11 cellular contexts compared by ENCODE assay signal in the genomic region with DNA sequence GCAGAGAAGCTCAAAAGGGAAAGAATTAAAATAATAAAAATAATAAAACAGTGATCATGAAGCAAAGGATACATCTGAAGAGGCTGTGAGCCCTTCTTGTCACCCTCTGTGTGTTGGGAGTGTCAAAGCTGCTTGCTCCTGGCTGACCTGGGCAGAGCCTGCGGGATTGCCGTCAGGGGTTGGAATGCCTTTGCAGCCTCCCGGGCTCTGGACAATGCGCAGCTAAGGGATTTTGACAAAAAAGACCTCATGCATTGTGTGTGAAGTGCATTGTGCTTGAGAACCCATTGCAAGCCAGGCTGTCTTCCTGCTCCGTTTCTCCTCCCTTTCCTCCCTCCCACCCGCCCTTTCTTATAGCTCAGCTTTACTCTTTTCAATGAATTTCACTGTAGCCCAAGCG.
DNase-seq lines count a peak whose midpoint lies in the region; ATAC-seq and TF ChIP-seq lines count a peak whose summit lies in the region.
"Had no signal": no experiment of that assay in that cellular context is flagged by ENCODE, and none has a peak within 500 bp of the region (broad histone marks: within the 10 kb centered on the region; RNA-seq: fewer than 3 reads in every experiment).

No MANE protein-coding gene starts in this region.

- CTCF ChIA-PET in activated CD4-positive, alpha-beta memory T cell treated with anti-CD3 and anti-CD28 coated beads for 36 hours (lab: Charles Lee) = interaction anchor here (0.6 to 1.9 kb wide), 2 partner anchors 113 to 197 kb away, joined by 3 to 7 read pairs; no protein-coding TSS in a partner anchor

- H3K4me1 Mint-ChIP-seq in brain (peaks cover 21% of the 10 kb centered on the region), neural crest cell (peaks cover 18% of the 10 kb centered on the region)
- no peaks in the 10 kb centered on the region for H3K4me1 Mint-ChIP-seq in activated CD4-positive, alpha-beta memory T cell treated with anti-CD3 and anti-CD28 coated beads for 36 hours (ENCODE audit: low read depth)
- H3K4me1 Mint-ChIP-seq: CD4-positive, CD25-positive, alpha-beta regulatory T cell had no signal

- H3K9me3 ChIP-seq in ectodermal cell (ENCODE audit: control insufficient read depth, low read length) = no peaks in the 10 kb centered on the region
- H3K9me3 ChIP-seq: BLaER1 treated with 17β-estradiol and CSF1 and Interleukin-3, amounts not matched to agents 10 nM and 100 nM had no signal

- ATAC-seq in GM21528 (IDR thresholded peaks at IDR 0.05; ENCODE audit: low FRiP score, unreplicated experiment) = no peak

- no peaks in the 10 kb centered on the region for H3K36me3 ChIP-seq in ectodermal cell (ENCODE audit: control insufficient read depth, insufficient read depth, low read length)
- H3K36me3 ChIP-seq: BLaER1 treated with 17β-estradiol and CSF1 and Interleukin-3, amounts not matched to agents 10 nM and 100 nM had no signal

- no peaks in the 10 kb centered on the region for H3K36me3 Mint-ChIP-seq in brain
- no peaks in the 10 kb centered on the region for H3K36me3 Mint-ChIP-seq in neural crest cell (ENCODE audit: low read depth)
- H3K36me3 Mint-ChIP-seq in activated CD4-positive, alpha-beta memory T cell treated with anti-CD3 and anti-CD28 coated beads for 36 hours = no peaks in the 10 kb centered on the region
- H3K36me3 Mint-ChIP-seq: CD4-positive, CD25-positive, alpha-beta regulatory T cell had no signal

- intact Hi-C loops in activated CD4-positive, alpha-beta memory T cell treated with anti-CD3 and anti-CD28 coated beads for 36 hours (cut with micrococcal nuclease) = loop anchor here (1.0 kb wide), 1 partner anchor 196 kb away; no protein-coding TSS in a partner anchor

- TF ChIP-seq CTCF in brain (conservative IDR thresholded peaks at IDR 0.05) = no peak
- no peak for TF ChIP-seq CTCF in neural crest cell (conservative IDR thresholded peaks at IDR 0.05)

- H3K27ac Mint-ChIP-seq in brain = peak overlapping the region in 3 of 5 experiments; percentile 9 to 81 (median 44)
- no peak overlapping the region for H3K27ac Mint-ChIP-seq in neural crest cell (ENCODE audit: unreplicated experiment)
- no peak overlapping the region for H3K27ac Mint-ChIP-seq in activated CD4-positive, alpha-beta memory T cell treated with anti-CD3 and anti-CD28 coated beads for 36 hours
- H3K27ac Mint-ChIP-seq: CD4-positive, CD25-positive, alpha-beta regulatory T cell had no signal

- 14 to 22% methylated on average over 6 to 7 of the region's 7 CpGs for WGBS in ectodermal cell, 2 experiments

- in situ Hi-C loops in G401 (cut with HindIII; ENCODE audit: low sequenced_read_pairs) = no loop called here

- DNase-seq in G401 (ENCODE audit: low spot score) (peak; percentile 19), neural crest cell (ENCODE audit: low read depth, low spot score) (peak; percentile 15), pons (ENCODE audit: low spot score) (no peak), SK-N-DZ (ENCODE audit: low spot score) (no peak)
- DNase-seq in activated CD4-positive, alpha-beta memory T cell treated with anti-CD3 and anti-CD28 coated beads for 36 hours = no peak
- DNase-seq: DMS 273 treated with DMSO at 0.1 percent for 48 hours had no signal

- no peak overlapping the region for H3K4me3 ChIP-seq in ectodermal cell (ENCODE audit: insufficient read depth, low read depth, low read length)
- H3K4me3 ChIP-seq: BLaER1 treated with 17β-estradiol and CSF1 and Interleukin-3, amounts not matched to agents 10 nM and 100 nM had no signal

- peak overlapping the region; percentile 36 for H3K27ac ChIP-seq in ectodermal cell (ENCODE audit: insufficient read depth, low read depth, low read length, poor library complexity, severe bottlenecking)
- H3K27ac ChIP-seq: BLaER1 treated with 17β-estradiol and CSF1 and Interleukin-3, amounts not matched to agents 10 nM and 100 nM had no signal

- peaks cover 0 to 7% (median 0%) of the 10 kb centered on the region in 5 experiments for H3K9me3 Mint-ChIP-seq in brain
- no peaks in the 10 kb centered on the region for H3K9me3 Mint-ChIP-seq in neural crest cell
- H3K9me3 Mint-ChIP-seq in activated CD4-positive, alpha-beta memory T cell treated with anti-CD3 and anti-CD28 coated beads for 36 hours = peaks cover 4% of the 10 kb centered on the region

- H3K4me3 Mint-ChIP-seq in brain (peak overlapping the region in 3 of 5 experiments; percentile 12 to 41 (median 37)), neural crest cell (no peak overlapping the region)
- H3K4me3 Mint-ChIP-seq in activated CD4-positive, alpha-beta memory T cell treated with anti-CD3 and anti-CD28 coated beads for 36 hours = no peak overlapping the region
- H3K4me3 Mint-ChIP-seq: CD4-positive, CD25-positive, alpha-beta regulatory T cell had no signal

- H3K27me3 Mint-ChIP-seq in brain (no peaks in the 10 kb centered on the region), neural crest cell (ENCODE audit: low read depth) (peaks cover 4% of the 10 kb centered on the region)
- H3K27me3 Mint-ChIP-seq in activated CD4-positive, alpha-beta memory T cell treated with anti-CD3 and anti-CD28 coated beads for 36 hours = peaks cover 9% of the 10 kb centered on the region

- H3K4me1 ChIP-seq in ectodermal cell (ENCODE audit: control insufficient read depth, insufficient read depth, low read length) = peaks cover 11% of the 10 kb centered on the region
- H3K4me1 ChIP-seq: BLaER1 treated with 17β-estradiol and CSF1 and Interleukin-3, amounts not matched to agents 10 nM and 100 nM had no signal

- POLR2A ChIA-PET in activated CD4-positive, alpha-beta memory T cell treated with anti-CD3 and anti-CD28 coated beads for 36 hours (lab: Charles Lee) = no interaction called here

- no peaks in the 10 kb centered on the region for H3K27me3 ChIP-seq in ectodermal cell (ENCODE audit: control insufficient read depth, insufficient read depth, low read length, poor library complexity, severe bottlenecking)
- H3K27me3 ChIP-seq: BLaER1 treated with 17β-estradiol and CSF1 and Interleukin-3, amounts not matched to agents 10 nM and 100 nM had no signal

Comparison
In these comparisons a context has a peak if more than half of its experiments do, and no peak if none do; other contexts are left out.
1. DNase-seq: peak in G401 (single experiment) and neural crest cell (single experiment); none in pons (single experiment), SK-N-DZ (single experiment) and activated CD4-positive, alpha-beta memory T cell treated with anti-CD3 and anti-CD28 coated beads for 36 hours (single experiment).
2. H3K27ac Mint-ChIP-seq: peak in brain (3 of 5); none in neural crest cell (single experiment) and activated CD4-positive, alpha-beta memory T cell treated with anti-CD3 and anti-CD28 coated beads for 36 hours (single experiment).
3. H3K4me3 Mint-ChIP-seq: peak in brain (3 of 5); none in neural crest cell (single experiment) and activated CD4-positive, alpha-beta memory T cell treated with anti-CD3 and anti-CD28 coated beads for 36 hours (single experiment).